32 cellular contexts compared by ENCODE assay signal in genomic region chr2:128640847-128641360, GRCh38.
DNase-seq lines count a peak whose midpoint lies in the region; ATAC-seq and TF ChIP-seq lines count a peak whose summit lies in the region.
"Had no signal": no experiment of that assay in that cellular context is flagged by ENCODE, and none has a peak within 500 bp of the region (broad histone marks: within the 10 kb centered on the region; RNA-seq: fewer than 3 reads in every experiment).

No MANE protein-coding gene starts in this region.

- TF ChIP-seq EP300 in esophagus muscularis mucosa (IDR thresholded peaks at IDR 0.05): no peak

- intact Hi-C loops in esophagus muscularis mucosa (cut with DNase I): no loop called here

- H3K9me3 Mint-ChIP-seq in progenitor cell of endocrine pancreas (ENCODE audit: low read depth): no peaks in the 10 kb centered on the region
- H3K9me3 Mint-ChIP-seq: activated CD4-positive, alpha-beta T cell treated with anti-CD3 and anti-CD28 coated beads, Interleukin-2, amount 10 ng/mL, durations not matched to agents 7 days and 5 days; activated naive CD4-positive, alpha-beta T cell treated with anti-CD3 and anti-CD28 coated beads, Interleukin-2, amount 50 U/mL, for 24 hours; activated T-helper 2 cell treated with anti-CD3 and anti-CD28 coated beads, Interferon-gamma antibody, Interleukin-2, Interleukin-4, amounts not matched to agents 10 μg/mL and 5 μg/mL and 100 μg/mL, durations not matched to agents 14 hours and 24 hours and 36 hours; naive B cell had no signal

- H2AFZ ChIP-seq in DND-41 (ENCODE audit: low read depth, low read length): no peak overlapping the region

- no peaks in the 10 kb centered on the region for H3K36me3 Mint-ChIP-seq in progenitor cell of endocrine pancreas (ENCODE audit: insufficient read depth)
- H3K36me3 Mint-ChIP-seq: activated naive CD4-positive, alpha-beta T cell treated with anti-CD3 and anti-CD28 coated beads, Interleukin-2, amount 50 U/mL, for 24 hours; naive B cell had no signal

- no peak for TF ChIP-seq POLR2A in esophagus muscularis mucosa (IDR thresholded peaks at IDR 0.05; ENCODE audit: low read depth)

- H3K4me1 Mint-ChIP-seq in progenitor cell of endocrine pancreas (ENCODE audit: low read depth): peaks cover 5% of the 10 kb centered on the region
- H3K4me1 Mint-ChIP-seq: activated naive CD4-positive, alpha-beta T cell treated with anti-CD3 and anti-CD28 coated beads, Interleukin-2, amount 50 U/mL, for 24 hours had no signal

- no peak for ATAC-seq in DND-41 (ENCODE audit: insufficient read depth, low read depth)
- ATAC-seq: gastroesophageal sphincter had no signal

- H3K27ac Mint-ChIP-seq in progenitor cell of endocrine pancreas: no peak overlapping the region
- H3K27ac Mint-ChIP-seq: activated CD4-positive, alpha-beta T cell treated with anti-CD3 and anti-CD28 coated beads, Interleukin-2, amount 10 ng/mL, durations not matched to agents 7 days and 5 days; activated naive CD4-positive, alpha-beta T cell treated with anti-CD3 and anti-CD28 coated beads, Interleukin-2, amount 50 U/mL, for 24 hours; activated T-helper 2 cell treated with anti-CD3 and anti-CD28 coated beads, Interferon-gamma antibody, Interleukin-2, Interleukin-4, amounts not matched to agents 10 μg/mL and 5 μg/mL and 100 μg/mL, durations not matched to agents 14 hours and 24 hours and 36 hours; naive B cell had no signal

- H3K4me3 Mint-ChIP-seq in progenitor cell of endocrine pancreas (ENCODE audit: low read depth): no peak overlapping the region
- H3K4me3 Mint-ChIP-seq: activated CD4-positive, alpha-beta T cell treated with anti-CD3 and anti-CD28 coated beads, Interleukin-2, amount 10 ng/mL, durations not matched to agents 7 days and 5 days; activated naive CD4-positive, alpha-beta T cell treated with anti-CD3 and anti-CD28 coated beads, Interleukin-2, amount 50 U/mL, for 24 hours; naive B cell had no signal

- TF ChIP-seq CTCF in DND-41 (IDR thresholded peaks at IDR 0.05; ENCODE audit: borderline replicate concordance, extremely low read depth, low read length, poor library complexity, severe bottlenecking) (no peak), LNCaP clone FGC (IDR thresholded peaks at IDR 0.05; ENCODE audit: control insufficient read depth, extremely low read depth, insufficient read depth) (no peak), esophagus muscularis mucosa (IDR thresholded peaks at IDR 0.05) (no peak), progenitor cell of endocrine pancreas (IDR thresholded peaks at IDR 0.05; ENCODE audit: unreplicated experiment) (no peak)

- no peaks in the 10 kb centered on the region for H4K20me1 ChIP-seq in DND-41 (ENCODE audit: insufficient read depth, low read length)

- H3K27ac ChIP-seq in DND-41 (ENCODE audit: low read length) (no peak overlapping the region), esophagus muscularis mucosa (replicated peaks in 1 of 4) (no peak overlapping the region), substantia nigra (ENCODE audit: low read depth, low read length, poor library complexity, severe bottlenecking) (no peak overlapping the region)
- H3K27ac ChIP-seq: gastroesophageal sphincter, left ventricle myocardium inferior, uterus had no signal

- H3K9ac ChIP-seq in DND-41 (ENCODE audit: low read depth, low read length): no peak overlapping the region

- H3K27me3 ChIP-seq in DND-41 (ENCODE audit: insufficient read depth, low read length, poor library complexity): no peaks in the 10 kb centered on the region
- H3K27me3 ChIP-seq in esophagus muscularis mucosa: no peaks in the 10 kb centered on the region
- H3K27me3 ChIP-seq: gastroesophageal sphincter, uterus had no signal

- H3K27me3 Mint-ChIP-seq in progenitor cell of endocrine pancreas: peaks cover 54% of the 10 kb centered on the region
- H3K27me3 Mint-ChIP-seq: activated naive CD4-positive, alpha-beta T cell treated with anti-CD3 and anti-CD28 coated beads, Interleukin-2, amount 50 U/mL, for 24 hours had no signal

- peaks cover 8% of the 10 kb centered on the region; the same call in 1 of the 2 replicates for H3K4me1 ChIP-seq in DND-41 (ENCODE audit: insufficient read depth, low read length)
- H3K4me1 ChIP-seq in esophagus muscularis mucosa: no peaks in the 10 kb centered on the region
- H3K4me1 ChIP-seq: Caco-2, gastroesophageal sphincter, left ventricle myocardium inferior, uterus had no signal

- WGBS in esophagus muscularis mucosa: 79% methylated on average over 6 of the region's 6 CpGs

- H3K79me2 ChIP-seq in DND-41 (ENCODE audit: insufficient read depth, low read length): no peaks in the 10 kb centered on the region

- H3K4me3 ChIP-seq in DND-41 (ENCODE audit: low read depth in 1 of 2, low read length in 2 of 2) (no peak overlapping the region), LNCaP clone FGC (ENCODE audit: low read depth, low read length) (no peak overlapping the region), esophagus muscularis mucosa (no peak overlapping the region)
- H3K4me3 ChIP-seq: gastroesophageal sphincter, left ventricle myocardium inferior, smooth muscle cell, uterus had no signal

- H3K36me3 ChIP-seq in DND-41 (ENCODE audit: insufficient read depth, low read length) (no peaks in the 10 kb centered on the region), esophagus muscularis mucosa (no peaks in the 10 kb centered on the region)
- H3K36me3 ChIP-seq: gastroesophageal sphincter, left ventricle myocardium inferior, uterus had no signal

- H3K4me2 ChIP-seq in DND-41 (ENCODE audit: insufficient read depth, low read length): no peak overlapping the region
- H3K4me2 ChIP-seq: smooth muscle cell had no signal

- DNase-seq in DND-41: peak; percentile 2
- peak; percentile 4 for DNase-seq in LNCaP clone FGC (ENCODE audit: low read depth)
- DNase-seq in esophagus muscularis mucosa (ENCODE audit: extremely low spot score): peak; percentile 86
- peak; percentile 1 for DNase-seq in progenitor cell of endocrine pancreas (ENCODE audit: low spot score, unreplicated experiment)
- DNase-seq in A172 (ENCODE audit: low spot score): no peak
- DNase-seq in cerebellar cortex (ENCODE audit: low spot score): no peak
- DNase-seq in NCI-H1436 (lab: John Stamatoyannopoulos, UW): no peak
- DNase-seq in substantia nigra (lab: John Stamatoyannopoulos, UW): no peak
- DNase-seq: activated CD4-positive, alpha-beta T cell treated with anti-CD3 and anti-CD28 coated beads, Interleukin-2, amount 10 ng/mL, durations not matched to agents 7 days and 5 days; anterior cingulate cortex; C1 segment of cervical spinal cord; Caco-2; caudate nucleus; dermis blood vessel endothelial cell; DMS79; GF-D8; H7; hypothalamus; Karpas-422; left ventricle myocardium inferior; naive B cell; NCI-H1694 treated with DMSO at 0.1 percent for 48 hours; NCI-H2171 treated with DMSO at 0.1 percent for 48 hours; NCI-H524 treated with DMSO at 0.1 percent for 48 hours; nucleus accumbens; SHP77 treated with DMSO at 0.1 percent for 48 hours; T-helper 9 cell; uterus had no signal

- H3K9me3 ChIP-seq in DND-41 (ENCODE audit: insufficient read depth, low read length, severe bottlenecking) (no peaks in the 10 kb centered on the region), esophagus muscularis mucosa (no peaks in the 10 kb centered on the region)
- H3K9me3 ChIP-seq: Caco-2, gastroesophageal sphincter, left ventricle myocardium inferior, uterus had no signal

Comparison
In these comparisons a context has a peak if more than half of its experiments do, and no peak if none do; other contexts are left out.
1. DNase-seq: peak in DND-41 (single experiment), LNCaP clone FGC (single experiment), esophagus muscularis mucosa (single experiment) and progenitor cell of endocrine pancreas (single experiment); none in A172 (single experiment), cerebellar cortex (single experiment), NCI-H1436 (single experiment) and substantia nigra (0 of 49).